Comparison of ENCODE assay signal across 11 cellular contexts in genomic region chr4:108141213-108142045, GRCh38. TPM values are rescaled to one million over a fixed set of nuclear protein-coding genes. Genes with fewer than 3 reads are reported as not detected.
DNase-seq lines count a peak whose midpoint lies in the region; ATAC-seq lines count a peak whose summit lies in the region.
"Had no signal": no experiment of that assay in that cellular context is flagged by ENCODE, and none has a peak within 500 bp of the region (broad histone marks: within the 10 kb centered on the region; RNA-seq: fewer than 3 reads in every experiment).

No MANE protein-coding gene starts in this region.

- intact Hi-C loops in activated T-helper 2 cell treated with anti-CD3 and anti-CD28 coated beads, Interferon-gamma antibody, Interleukin-2, Interleukin-4, amounts not matched to agents 10 μg/mL and 5 μg/mL and 100 μg/mL, durations not matched to agents 14 hours and 24 hours and 36 hours (cut with micrococcal nuclease): loop anchor here (10.0 kb wide), 1 partner anchor 283 kb away; no protein-coding TSS in a partner anchor

- peaks cover 42% of the 10 kb centered on the region for H3K4me1 Mint-ChIP-seq in activated CD8-positive, alpha-beta memory T cell treated with anti-CD3 and anti-CD28 coated beads, Interleukin-2, amount 10 ng/mL, durations not matched to agents 7 days and 5 days
- peaks cover 81% of the 10 kb centered on the region for H3K4me1 Mint-ChIP-seq in activated T-helper 2 cell treated with anti-CD3 and anti-CD28 coated beads, Interferon-gamma antibody, Interleukin-2, Interleukin-4, amounts not matched to agents 10 μg/mL and 5 μg/mL and 100 μg/mL, durations not matched to agents 14 hours and 24 hours and 36 hours (ENCODE audit: low read depth)

- no peaks in the 10 kb centered on the region for H3K36me3 Mint-ChIP-seq in activated CD8-positive, alpha-beta memory T cell treated with anti-CD3 and anti-CD28 coated beads, Interleukin-2, amount 10 ng/mL, durations not matched to agents 7 days and 5 days
- peaks cover 41% of the 10 kb centered on the region for H3K36me3 Mint-ChIP-seq in activated T-helper 2 cell treated with anti-CD3 and anti-CD28 coated beads, Interferon-gamma antibody, Interleukin-2, Interleukin-4, amounts not matched to agents 10 μg/mL and 5 μg/mL and 100 μg/mL, durations not matched to agents 14 hours and 24 hours and 36 hours (ENCODE audit: low read depth)

- peak overlapping the region; percentile 3 for H3K4me3 Mint-ChIP-seq in activated CD8-positive, alpha-beta memory T cell treated with anti-CD3 and anti-CD28 coated beads, Interleukin-2, amount 10 ng/mL, durations not matched to agents 7 days and 5 days
- H3K4me3 Mint-ChIP-seq in activated T-helper 2 cell treated with anti-CD3 and anti-CD28 coated beads, Interferon-gamma antibody, Interleukin-2, Interleukin-4, amounts not matched to agents 10 μg/mL and 5 μg/mL and 100 μg/mL, durations not matched to agents 14 hours and 24 hours and 36 hours (ENCODE audit: low read depth): peak overlapping the region; percentile 72

- ATAC-seq in activated CD8-positive, alpha-beta memory T cell treated with anti-CD3 and anti-CD28 coated beads, Interleukin-2, amount 10 ng/mL, durations not matched to agents 7 days and 5 days: no peak
- no peak for ATAC-seq in HG03469 (IDR thresholded peaks at IDR 0.05; ENCODE audit: unreplicated experiment)
- ATAC-seq in GM18517 (IDR thresholded peaks at IDR 0.05; ENCODE audit: unreplicated experiment): no peak
- ATAC-seq: pancreas had no signal

- H3K9me3 Mint-ChIP-seq in activated CD8-positive, alpha-beta memory T cell treated with anti-CD3 and anti-CD28 coated beads, Interleukin-2, amount 10 ng/mL, durations not matched to agents 7 days and 5 days (ENCODE audit: low read depth): no peaks in the 10 kb centered on the region
- H3K9me3 Mint-ChIP-seq in activated T-helper 2 cell treated with anti-CD3 and anti-CD28 coated beads, Interferon-gamma antibody, Interleukin-2, Interleukin-4, amounts not matched to agents 10 μg/mL and 5 μg/mL and 100 μg/mL, durations not matched to agents 14 hours and 24 hours and 36 hours: no peaks in the 10 kb centered on the region

- CTCF ChIA-PET in activated CD8-positive, alpha-beta memory T cell treated with anti-CD3 and anti-CD28 coated beads, Interleukin-2, amount 10 ng/mL, durations not matched to agents 7 days and 5 days (lab: Charles Lee): interaction anchor here (1.2 kb wide), 1 partner anchor 10 kb away, joined by 3 read pairs; no protein-coding TSS in a partner anchor

- H3K27me3 Mint-ChIP-seq in activated CD8-positive, alpha-beta memory T cell treated with anti-CD3 and anti-CD28 coated beads, Interleukin-2, amount 10 ng/mL, durations not matched to agents 7 days and 5 days: peaks cover 6% of the 10 kb centered on the region
- no peaks in the 10 kb centered on the region for H3K27me3 Mint-ChIP-seq in activated T-helper 2 cell treated with anti-CD3 and anti-CD28 coated beads, Interferon-gamma antibody, Interleukin-2, Interleukin-4, amounts not matched to agents 10 μg/mL and 5 μg/mL and 100 μg/mL, durations not matched to agents 14 hours and 24 hours and 36 hours (ENCODE audit: low read depth)

- no peak for DNase-seq in activated CD8-positive, alpha-beta memory T cell treated with anti-CD3 and anti-CD28 coated beads, Interleukin-2, amount 10 ng/mL, durations not matched to agents 7 days and 5 days
- no peak for DNase-seq in activated CD8-positive, alpha-beta memory T cell treated with anti-CD3 and anti-CD28 coated beads for 24 hours
- peak; percentile 34 for DNase-seq in NCI-H1105 (lab: John Stamatoyannopoulos, UW)
- no peak for DNase-seq in activated T-helper 2 cell treated with anti-CD3 and anti-CD28 coated beads, Interferon-gamma antibody, Interleukin-2, Interleukin-4, amounts not matched to agents 10 μg/mL and 5 μg/mL and 100 μg/mL, durations not matched to agents 14 hours and 24 hours and 36 hours (ENCODE audit: low spot score)
- DNase-seq in retina: peak; percentile 78
- no peak for DNase-seq in NOMO-1 treated with DMSO at 0.1 percent for 48 hours (lab: John Stamatoyannopoulos, UW; ENCODE audit: unreplicated experiment)
- DNase-seq: brain microvascular endothelial cell, pancreas, upper lobe of left lung had no signal

- H3K27ac Mint-ChIP-seq in activated CD8-positive, alpha-beta memory T cell treated with anti-CD3 and anti-CD28 coated beads, Interleukin-2, amount 10 ng/mL, durations not matched to agents 7 days and 5 days: peak overlapping the region; percentile 31
- H3K27ac Mint-ChIP-seq in activated T-helper 2 cell treated with anti-CD3 and anti-CD28 coated beads, Interferon-gamma antibody, Interleukin-2, Interleukin-4, amounts not matched to agents 10 μg/mL and 5 μg/mL and 100 μg/mL, durations not matched to agents 14 hours and 24 hours and 36 hours: peak overlapping the region; percentile 65

RNA-seq across cellular contexts. Expression of gene LEF1, which starts 27.3 kb away (rescaled TPM):
- 10 to 100 TPM; 29.4 to 30.6 TPM for total RNA-seq in activated CD8-positive, alpha-beta memory T cell treated with anti-CD3 and anti-CD28 coated beads, Interleukin-2, amount 10 ng/mL, durations not matched to agents 7 days and 5 days
- 74.0 and 77.0 TPM in 2 replicates for total RNA-seq in activated T-helper 2 cell treated with anti-CD3 and anti-CD28 coated beads, Interferon-gamma antibody, Interleukin-2, Interleukin-4, amounts not matched to agents 10 μg/mL and 5 μg/mL and 100 μg/mL, durations not matched to agents 14 hours and 24 hours and 36 hours

Comparison
In these comparisons a context has a peak if more than half of its experiments do, and no peak if none do; other contexts are left out.
1. DNase-seq: peak in NCI-H1105 (single experiment) and retina (single experiment); none in activated CD8-positive, alpha-beta memory T cell treated with anti-CD3 and anti-CD28 coated beads, Interleukin-2, amount 10 ng/mL, durations not matched to agents 7 days and 5 days (single experiment), activated CD8-positive, alpha-beta memory T cell treated with anti-CD3 and anti-CD28 coated beads for 24 hours (single experiment), activated T-helper 2 cell treated with anti-CD3 and anti-CD28 coated beads, Interferon-gamma antibody, Interleukin-2, Interleukin-4, amounts not matched to agents 10 μg/mL and 5 μg/mL and 100 μg/mL, durations not matched to agents 14 hours and 24 hours and 36 hours (single experiment) and NOMO-1 treated with DMSO at 0.1 percent for 48 hours (single experiment).